Comparison of ENCODE assay signal across 15 cellular contexts in genomic region chr3:154818676-154819255, GRCh38.
"Had no signal": no experiment of that assay in that cellular context is flagged by ENCODE, and none has a peak within 500 bp of the region (broad histone marks: within the 10 kb centered on the region; RNA-seq: fewer than 3 reads in every experiment).

No MANE protein-coding gene starts in this region.

- ATAC-seq: activated CD4-positive, CD25-positive, alpha-beta regulatory T cell treated with anti-CD3 and anti-CD28 coated beads, Interleukin-2, amount 50 U/mL, for 24 hours; gastrocnemius medialis; heart right ventricle; naive thymus-derived CD8-positive, alpha-beta T cell had no signal

- H3K27ac ChIP-seq: brain microvascular endothelial cell, gastrocnemius medialis, heart right ventricle, neutrophil, right atrium auricular region, skin epidermis, tibial nerve had no signal

- H3K4me3 ChIP-seq: gastrocnemius medialis, heart right ventricle, lung, right atrium auricular region, skin epidermis, tibial nerve had no signal

- H3K4me1 ChIP-seq: gastrocnemius medialis, heart right ventricle, right atrium auricular region, tibial nerve had no signal

- H3K9me3 ChIP-seq: neutrophil had no signal

- H3K27me3 ChIP-seq: brain microvascular endothelial cell, gastrocnemius medialis, heart right ventricle, neutrophil, right atrium auricular region, tibial nerve had no signal

- DNase-seq: activated naive CD8-positive, alpha-beta T cell treated with anti-CD3 and anti-CD28 coated beads for 36 hours; brain microvascular endothelial cell; effector memory CD4-positive, alpha-beta T cell; gastrocnemius medialis; heart right ventricle; naive thymus-derived CD8-positive, alpha-beta T cell; stimulated activated CD4-positive, alpha-beta T cell treated with anti-CD3 and anti-CD28 coated beads, Interleukin-15, amount 100 ng/mL, for 24 hours; stimulated activated CD4-positive, alpha-beta T cell treated with anti-CD3 and anti-CD28 coated beads, Interleukin-4, amount 100 ng/mL, for 1 hour; stimulated activated naive B cell treated with anti-CD40 and anti-IgM and Interleukin-4, amounts not matched to agents 10 μg/mL and 1 μg/mL and 100 μg/mL, for 72 hours had no signal

- H3K36me3 ChIP-seq: brain microvascular endothelial cell, gastrocnemius medialis, heart right ventricle, neutrophil, right atrium auricular region, tibial nerve had no signal
